1 cellular context compared by ENCODE assay signal in genomic region chr20:60242836-60243520, GRCh38.
TF ChIP-seq lines count a peak whose summit lies in the region.

No MANE protein-coding gene starts in this region.

TF ChIP-seq in IMR-90, 13 proteins besides CTCF, POLR2A, EP300 and RAD21:
- TF ChIP-seq RCOR1 (IDR thresholded peaks at IDR 0.05; ENCODE audit: insufficient replicate concordance, low read length) (no peak), ELK1 (IDR thresholded peaks at IDR 0.05; ENCODE audit: borderline replicate concordance, low read depth, low read length) (no peak), MAFK (IDR thresholded peaks at IDR 0.05; ENCODE audit: low read depth, low read length) (no peak), SMC3 (IDR thresholded peaks at IDR 0.05; ENCODE audit: low read depth, low read length) (no peak), RFX5 (IDR thresholded peaks at IDR 0.05; ENCODE audit: low read depth, low read length) (no peak), BHLHE40 (IDR thresholded peaks at IDR 0.05; ENCODE audit: low read depth, low read length) (no peak), NFE2L2 (IDR thresholded peaks at IDR 0.05; ENCODE audit: low read depth, low read length) (no peak), USF2 (IDR thresholded peaks at IDR 0.05; ENCODE audit: low read depth, low read length) (no peak), FOS (IDR thresholded peaks at IDR 0.05; ENCODE audit: low read depth, low read length) (no peak), CHD1 (IDR thresholded peaks at IDR 0.05; ENCODE audit: low read depth, low read length) (no peak), MXI1 (IDR thresholded peaks at IDR 0.05; ENCODE audit: borderline replicate concordance, low read depth, low read length) (no peak), MAZ (IDR thresholded peaks at IDR 0.05; ENCODE audit: borderline replicate concordance, low read depth, low read length) (no peak), CEBPB (IDR thresholded peaks at IDR 0.05; ENCODE audit: low read depth, low read length) (no peak)
